In the genomic region with DNA sequence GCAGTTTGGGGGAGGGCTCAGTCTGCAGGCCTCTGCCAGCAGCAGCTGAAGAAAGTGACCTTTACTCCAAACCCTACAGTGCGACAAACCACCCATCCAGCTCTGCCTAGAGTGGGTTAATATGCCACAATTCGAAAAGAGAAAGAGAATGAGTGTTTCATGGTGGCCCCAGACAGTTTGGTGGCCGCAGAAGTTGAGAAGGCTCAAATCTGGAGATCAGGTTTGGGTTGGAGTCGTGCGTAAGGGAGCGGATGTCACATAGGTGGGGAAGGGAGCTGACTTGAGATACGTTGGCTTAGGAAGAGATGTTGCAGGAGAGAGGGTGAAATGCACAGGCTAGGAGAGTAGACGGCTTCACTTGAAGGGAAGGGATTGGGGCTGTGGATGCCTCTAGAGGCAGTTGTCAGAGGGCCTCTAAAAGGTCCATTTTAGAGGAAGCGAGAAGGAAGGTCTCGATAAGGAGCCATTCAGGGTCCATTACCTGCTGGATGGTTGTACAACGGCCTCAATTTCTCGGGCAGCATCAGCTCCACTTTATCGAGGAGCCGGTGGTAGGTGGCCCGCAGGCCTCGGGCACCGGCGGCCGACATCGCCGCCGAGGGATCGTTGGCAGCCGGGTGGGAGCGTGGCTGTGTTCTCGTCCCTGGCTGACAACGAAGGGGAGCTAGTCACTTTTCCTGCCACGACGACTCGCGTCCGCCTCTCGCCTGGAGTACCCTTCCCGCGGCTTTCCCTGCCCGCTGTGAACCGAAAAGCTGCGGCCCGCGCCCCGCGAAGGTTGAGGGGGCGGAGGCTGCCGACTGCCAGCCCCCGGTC, we compare ENCODE assay signal across 1 cellular context.
TF ChIP-seq lines count a peak whose summit lies in the region.

No MANE protein-coding gene starts in this region.

TF ChIP-seq in HepG2, 621 proteins besides CTCF, POLR2A, EP300 and RAD21 (continued from another document and continues in another):
- TF ChIP-seq, protein P1, sequence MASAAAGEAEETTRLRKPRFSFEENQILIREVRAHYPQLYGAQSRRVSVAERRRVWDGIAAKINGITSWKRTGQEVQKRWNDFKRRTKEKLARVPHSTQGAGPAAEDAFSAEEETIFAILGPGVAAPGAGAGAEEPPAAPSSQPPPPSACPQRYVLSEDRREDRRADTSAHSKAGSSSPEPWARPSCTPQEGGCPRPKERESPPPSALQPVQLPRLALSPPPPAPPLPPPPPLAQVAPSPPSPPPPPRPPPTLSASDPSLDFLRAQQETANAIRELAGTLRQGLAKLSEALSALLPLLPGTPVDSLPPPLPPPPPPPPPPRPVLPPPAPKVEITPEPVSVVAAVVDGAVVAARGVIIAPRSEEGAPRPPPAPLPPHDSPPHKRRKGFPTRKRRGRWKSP (CRISPR knock-in tag; IDR thresholded peaks at IDR 0.05): no peak
- TF ChIP-seq, protein P2, sequence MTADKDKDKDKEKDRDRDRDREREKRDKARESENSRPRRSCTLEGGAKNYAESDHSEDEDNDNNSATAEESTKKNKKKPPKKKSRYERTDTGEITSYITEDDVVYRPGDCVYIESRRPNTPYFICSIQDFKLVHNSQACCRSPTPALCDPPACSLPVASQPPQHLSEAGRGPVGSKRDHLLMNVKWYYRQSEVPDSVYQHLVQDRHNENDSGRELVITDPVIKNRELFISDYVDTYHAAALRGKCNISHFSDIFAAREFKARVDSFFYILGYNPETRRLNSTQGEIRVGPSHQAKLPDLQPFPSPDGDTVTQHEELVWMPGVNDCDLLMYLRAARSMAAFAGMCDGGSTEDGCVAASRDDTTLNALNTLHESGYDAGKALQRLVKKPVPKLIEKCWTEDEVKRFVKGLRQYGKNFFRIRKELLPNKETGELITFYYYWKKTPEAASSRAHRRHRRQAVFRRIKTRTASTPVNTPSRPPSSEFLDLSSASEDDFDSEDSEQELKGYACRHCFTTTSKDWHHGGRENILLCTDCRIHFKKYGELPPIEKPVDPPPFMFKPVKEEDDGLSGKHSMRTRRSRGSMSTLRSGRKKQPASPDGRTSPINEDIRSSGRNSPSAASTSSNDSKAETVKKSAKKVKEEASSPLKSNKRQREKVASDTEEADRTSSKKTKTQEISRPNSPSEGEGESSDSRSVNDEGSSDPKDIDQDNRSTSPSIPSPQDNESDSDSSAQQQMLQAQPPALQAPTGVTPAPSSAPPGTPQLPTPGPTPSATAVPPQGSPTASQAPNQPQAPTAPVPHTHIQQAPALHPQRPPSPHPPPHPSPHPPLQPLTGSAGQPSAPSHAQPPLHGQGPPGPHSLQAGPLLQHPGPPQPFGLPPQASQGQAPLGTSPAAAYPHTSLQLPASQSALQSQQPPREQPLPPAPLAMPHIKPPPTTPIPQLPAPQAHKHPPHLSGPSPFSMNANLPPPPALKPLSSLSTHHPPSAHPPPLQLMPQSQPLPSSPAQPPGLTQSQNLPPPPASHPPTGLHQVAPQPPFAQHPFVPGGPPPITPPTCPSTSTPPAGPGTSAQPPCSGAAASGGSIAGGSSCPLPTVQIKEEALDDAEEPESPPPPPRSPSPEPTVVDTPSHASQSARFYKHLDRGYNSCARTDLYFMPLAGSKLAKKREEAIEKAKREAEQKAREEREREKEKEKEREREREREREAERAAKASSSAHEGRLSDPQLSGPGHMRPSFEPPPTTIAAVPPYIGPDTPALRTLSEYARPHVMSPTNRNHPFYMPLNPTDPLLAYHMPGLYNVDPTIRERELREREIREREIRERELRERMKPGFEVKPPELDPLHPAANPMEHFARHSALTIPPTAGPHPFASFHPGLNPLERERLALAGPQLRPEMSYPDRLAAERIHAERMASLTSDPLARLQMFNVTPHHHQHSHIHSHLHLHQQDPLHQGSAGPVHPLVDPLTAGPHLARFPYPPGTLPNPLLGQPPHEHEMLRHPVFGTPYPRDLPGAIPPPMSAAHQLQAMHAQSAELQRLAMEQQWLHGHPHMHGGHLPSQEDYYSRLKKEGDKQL (CRISPR knock-in tag; IDR thresholded peaks at IDR 0.05; ENCODE audit: low read depth): no peak
- TF ChIP-seq ZSCAN29 (CRISPR knock-in tag; conservative IDR thresholded peaks at IDR 0.05) (no peak), MTA3 (CRISPR knock-in tag; IDR thresholded peaks at IDR 0.05) (no peak), ZNF30 (CRISPR knock-in tag; IDR thresholded peaks at IDR 0.05) (no peak), TBP (CRISPR knock-in tag; IDR thresholded peaks at IDR 0.05) (no peak), ZNF10 (CRISPR knock-in tag; IDR thresholded peaks at IDR 0.05; ENCODE audit: borderline replicate concordance, low read depth) (no peak), ZNF607 (CRISPR knock-in tag; IDR thresholded peaks at IDR 0.05; ENCODE audit: borderline replicate concordance) (peak; percentile 89; the same call in 1 of the 2 replicates), NFKBIZ (CRISPR knock-in tag; IDR thresholded peaks at IDR 0.05) (0 out of 2 replicates have a peak, but pooled peaks have one; percentile 10), ZNF350 (CRISPR knock-in tag; IDR thresholded peaks at IDR 0.05; ENCODE audit: borderline replicate concordance, low read depth) (peak; percentile 21; the same call in 1 of the 2 replicates), ZNF737 (CRISPR knock-in tag; IDR thresholded peaks at IDR 0.05; ENCODE audit: borderline replicate concordance) (peak; percentile 50)
- TF ChIP-seq, protein P3, sequence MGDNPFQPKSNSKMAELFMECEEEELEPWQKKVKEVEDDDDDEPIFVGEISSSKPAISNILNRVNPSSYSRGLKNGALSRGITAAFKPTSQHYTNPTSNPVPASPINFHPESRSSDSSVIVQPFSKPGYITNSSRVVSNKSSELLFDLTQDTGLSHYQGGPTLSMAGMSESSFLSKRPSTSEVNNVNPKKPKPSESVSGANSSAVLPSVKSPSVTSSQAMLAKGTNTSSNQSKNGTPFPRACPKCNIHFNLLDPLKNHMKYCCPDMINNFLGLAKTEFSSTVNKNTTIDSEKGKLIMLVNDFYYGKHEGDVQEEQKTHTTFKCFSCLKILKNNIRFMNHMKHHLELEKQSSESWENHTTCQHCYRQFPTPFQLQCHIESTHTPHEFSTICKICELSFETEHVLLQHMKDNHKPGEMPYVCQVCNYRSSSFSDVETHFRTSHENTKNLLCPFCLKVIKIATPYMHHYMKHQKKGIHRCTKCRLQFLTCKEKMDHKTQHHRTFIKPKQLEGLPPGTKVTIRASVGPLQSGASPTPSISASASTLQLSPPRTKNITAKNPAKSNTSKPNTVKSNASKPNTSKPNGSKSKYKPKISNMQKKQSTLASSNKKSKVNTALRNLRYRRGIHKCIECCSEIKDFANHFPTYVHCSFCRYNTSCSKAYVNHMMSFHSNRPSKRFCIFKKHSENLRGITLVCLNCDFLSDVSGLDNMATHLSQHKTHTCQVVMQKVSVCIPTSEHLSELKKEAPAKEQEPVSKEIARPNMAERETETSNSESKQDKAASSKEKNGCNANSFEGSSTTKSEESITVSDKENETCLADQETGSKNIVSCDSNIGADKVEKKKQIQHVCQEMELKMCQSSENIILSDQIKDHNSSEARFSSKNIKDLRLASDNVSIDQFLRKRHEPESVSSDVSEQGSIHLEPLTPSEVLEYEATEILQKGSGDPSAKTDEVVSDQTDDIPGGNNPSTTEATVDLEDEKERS (CRISPR knock-in tag; IDR thresholded peaks at IDR 0.05): peak; percentile 85; the same call in 1 of the 2 replicates
- TF ChIP-seq, protein P4, sequence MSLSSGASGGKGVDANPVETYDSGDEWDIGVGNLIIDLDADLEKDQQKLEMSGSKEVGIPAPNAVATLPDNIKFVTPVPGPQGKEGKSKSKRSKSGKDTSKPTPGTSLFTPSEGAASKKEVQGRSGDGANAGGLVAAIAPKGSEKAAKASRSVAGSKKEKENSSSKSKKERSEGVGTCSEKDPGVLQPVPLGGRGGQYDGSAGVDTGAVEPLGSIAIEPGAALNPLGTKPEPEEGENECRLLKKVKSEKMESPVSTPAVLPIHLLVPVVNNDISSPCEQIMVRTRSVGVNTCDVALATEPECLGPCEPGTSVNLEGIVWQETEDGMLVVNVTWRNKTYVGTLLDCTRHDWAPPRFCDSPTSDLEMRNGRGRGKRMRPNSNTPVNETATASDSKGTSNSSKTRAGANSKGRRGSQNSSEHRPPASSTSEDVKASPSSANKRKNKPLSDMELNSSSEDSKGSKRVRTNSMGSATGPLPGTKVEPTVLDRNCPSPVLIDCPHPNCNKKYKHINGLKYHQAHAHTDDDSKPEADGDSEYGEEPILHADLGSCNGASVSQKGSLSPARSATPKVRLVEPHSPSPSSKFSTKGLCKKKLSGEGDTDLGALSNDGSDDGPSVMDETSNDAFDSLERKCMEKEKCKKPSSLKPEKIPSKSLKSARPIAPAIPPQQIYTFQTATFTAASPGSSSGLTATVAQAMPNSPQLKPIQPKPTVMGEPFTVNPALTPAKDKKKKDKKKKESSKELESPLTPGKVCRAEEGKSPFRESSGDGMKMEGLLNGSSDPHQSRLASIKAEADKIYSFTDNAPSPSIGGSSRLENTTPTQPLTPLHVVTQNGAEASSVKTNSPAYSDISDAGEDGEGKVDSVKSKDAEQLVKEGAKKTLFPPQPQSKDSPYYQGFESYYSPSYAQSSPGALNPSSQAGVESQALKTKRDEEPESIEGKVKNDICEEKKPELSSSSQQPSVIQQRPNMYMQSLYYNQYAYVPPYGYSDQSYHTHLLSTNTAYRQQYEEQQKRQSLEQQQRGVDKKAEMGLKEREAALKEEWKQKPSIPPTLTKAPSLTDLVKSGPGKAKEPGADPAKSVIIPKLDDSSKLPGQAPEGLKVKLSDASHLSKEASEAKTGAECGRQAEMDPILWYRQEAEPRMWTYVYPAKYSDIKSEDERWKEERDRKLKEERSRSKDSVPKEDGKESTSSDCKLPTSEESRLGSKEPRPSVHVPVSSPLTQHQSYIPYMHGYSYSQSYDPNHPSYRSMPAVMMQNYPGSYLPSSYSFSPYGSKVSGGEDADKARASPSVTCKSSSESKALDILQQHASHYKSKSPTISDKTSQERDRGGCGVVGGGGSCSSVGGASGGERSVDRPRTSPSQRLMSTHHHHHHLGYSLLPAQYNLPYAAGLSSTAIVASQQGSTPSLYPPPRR (CRISPR knock-in tag; IDR thresholded peaks at IDR 0.05; ENCODE audit: borderline replicate concordance): no peak
- TF ChIP-seq, protein P5, sequence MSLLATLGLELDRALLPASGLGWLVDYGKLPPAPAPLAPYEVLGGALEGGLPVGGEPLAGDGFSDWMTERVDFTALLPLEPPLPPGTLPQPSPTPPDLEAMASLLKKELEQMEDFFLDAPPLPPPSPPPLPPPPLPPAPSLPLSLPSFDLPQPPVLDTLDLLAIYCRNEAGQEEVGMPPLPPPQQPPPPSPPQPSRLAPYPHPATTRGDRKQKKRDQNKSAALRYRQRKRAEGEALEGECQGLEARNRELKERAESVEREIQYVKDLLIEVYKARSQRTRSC (CRISPR knock-in tag; IDR thresholded peaks at IDR 0.05; ENCODE audit: low read depth): no peak
- TF ChIP-seq, protein P6, sequence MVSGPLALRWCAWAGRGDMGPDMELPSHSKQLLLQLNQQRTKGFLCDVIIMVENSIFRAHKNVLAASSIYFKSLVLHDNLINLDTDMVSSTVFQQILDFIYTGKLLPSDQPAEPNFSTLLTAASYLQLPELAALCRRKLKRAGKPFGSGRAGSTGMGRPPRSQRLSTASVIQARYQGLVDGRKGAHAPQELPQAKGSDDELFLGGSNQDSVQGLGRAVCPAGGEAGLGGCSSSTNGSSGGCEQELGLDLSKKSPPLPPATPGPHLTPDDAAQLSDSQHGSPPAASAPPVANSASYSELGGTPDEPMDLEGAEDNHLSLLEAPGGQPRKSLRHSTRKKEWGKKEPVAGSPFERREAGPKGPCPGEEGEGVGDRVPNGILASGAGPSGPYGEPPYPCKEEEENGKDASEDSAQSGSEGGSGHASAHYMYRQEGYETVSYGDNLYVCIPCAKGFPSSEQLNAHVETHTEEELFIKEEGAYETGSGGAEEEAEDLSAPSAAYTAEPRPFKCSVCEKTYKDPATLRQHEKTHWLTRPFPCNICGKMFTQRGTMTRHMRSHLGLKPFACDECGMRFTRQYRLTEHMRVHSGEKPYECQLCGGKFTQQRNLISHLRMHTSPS (CRISPR knock-in tag; IDR thresholded peaks at IDR 0.05; ENCODE audit: low read depth): peak; percentile 62; the same call in 1 of the 2 replicates
- TF ChIP-seq, protein P7, sequence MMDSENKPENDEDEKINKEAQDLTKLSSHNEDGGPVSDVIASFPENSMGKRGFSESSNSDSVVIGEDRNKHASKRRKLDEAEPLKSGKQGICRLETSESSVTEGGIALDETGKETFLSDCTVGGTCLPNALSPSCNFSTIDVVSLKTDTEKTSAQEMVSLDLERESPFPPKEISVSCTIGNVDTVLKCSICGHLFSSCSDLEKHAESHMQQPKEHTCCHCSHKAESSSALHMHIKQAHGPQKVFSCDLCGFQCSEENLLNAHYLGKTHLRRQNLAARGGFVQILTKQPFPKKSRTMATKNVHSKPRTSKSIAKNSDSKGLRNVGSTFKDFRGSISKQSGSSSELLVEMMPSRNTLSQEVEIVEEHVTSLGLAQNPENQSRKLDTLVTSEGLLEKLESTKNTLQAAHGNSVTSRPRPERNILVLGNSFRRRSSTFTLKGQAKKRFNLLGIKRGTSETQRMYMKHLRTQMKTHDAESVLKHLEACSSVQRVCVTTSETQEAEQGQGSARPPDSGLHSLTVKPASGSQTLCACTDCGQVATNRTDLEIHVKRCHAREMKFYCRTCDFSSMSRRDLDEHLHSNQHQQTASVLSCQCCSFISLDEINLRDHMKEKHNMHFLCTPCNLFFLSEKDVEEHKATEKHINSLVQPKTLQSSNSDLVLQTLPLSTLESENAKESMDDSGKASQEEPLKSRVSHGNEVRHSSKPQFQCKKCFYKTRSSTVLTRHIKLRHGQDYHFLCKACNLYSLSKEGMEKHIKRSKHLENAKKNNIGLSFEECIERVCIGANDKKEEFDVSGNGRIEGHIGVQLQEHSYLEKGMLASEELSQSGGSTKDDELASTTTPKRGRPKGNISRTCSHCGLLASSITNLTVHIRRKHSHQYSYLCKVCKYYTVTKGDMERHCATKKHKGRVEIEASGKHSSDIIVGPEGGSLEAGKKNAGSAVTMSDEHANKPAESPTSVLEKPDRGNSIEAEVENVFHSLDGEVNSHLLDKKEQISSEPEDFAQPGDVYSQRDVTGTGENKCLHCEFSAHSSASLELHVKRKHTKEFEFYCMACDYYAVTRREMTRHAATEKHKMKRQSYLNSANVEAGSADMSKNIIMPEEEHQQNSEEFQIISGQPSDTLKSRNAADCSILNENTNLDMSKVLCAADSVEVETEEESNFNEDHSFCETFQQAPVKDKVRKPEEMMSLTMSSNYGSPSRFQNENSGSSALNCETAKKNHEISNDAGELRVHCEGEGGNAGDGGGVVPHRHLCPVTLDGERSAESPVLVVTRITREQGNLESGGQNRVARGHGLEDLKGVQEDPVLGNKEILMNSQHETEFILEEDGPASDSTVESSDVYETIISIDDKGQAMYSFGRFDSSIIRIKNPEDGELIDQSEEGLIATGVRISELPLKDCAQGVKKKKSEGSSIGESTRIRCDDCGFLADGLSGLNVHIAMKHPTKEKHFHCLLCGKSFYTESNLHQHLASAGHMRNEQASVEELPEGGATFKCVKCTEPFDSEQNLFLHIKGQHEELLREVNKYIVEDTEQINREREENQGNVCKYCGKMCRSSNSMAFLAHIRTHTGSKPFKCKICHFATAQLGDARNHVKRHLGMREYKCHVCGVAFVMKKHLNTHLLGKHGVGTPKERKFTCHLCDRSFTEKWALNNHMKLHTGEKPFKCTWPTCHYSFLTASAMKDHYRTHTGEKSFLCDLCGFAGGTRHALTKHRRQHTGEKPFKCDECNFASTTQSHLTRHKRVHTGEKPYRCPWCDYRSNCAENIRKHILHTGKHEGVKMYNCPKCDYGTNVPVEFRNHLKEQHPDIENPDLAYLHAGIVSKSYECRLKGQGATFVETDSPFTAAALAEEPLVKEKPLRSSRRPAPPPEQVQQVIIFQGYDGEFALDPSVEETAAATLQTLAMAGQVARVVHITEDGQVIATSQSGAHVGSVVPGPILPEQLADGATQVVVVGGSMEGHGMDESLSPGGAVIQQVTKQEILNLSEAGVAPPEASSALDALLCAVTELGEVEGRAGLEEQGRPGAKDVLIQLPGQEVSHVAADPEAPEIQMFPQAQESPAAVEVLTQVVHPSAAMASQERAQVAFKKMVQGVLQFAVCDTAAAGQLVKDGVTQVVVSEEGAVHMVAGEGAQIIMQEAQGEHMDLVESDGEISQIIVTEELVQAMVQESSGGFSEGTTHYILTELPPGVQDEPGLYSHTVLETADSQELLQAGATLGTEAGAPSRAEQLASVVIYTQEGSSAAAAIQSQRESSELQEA (CRISPR knock-in tag; IDR thresholded peaks at IDR 0.05; ENCODE audit: not compliant biosample characterization): no peak
